1 cellular context compared by ENCODE assay signal in genomic region chr17:80414803-80415625, GRCh38.
A peak's percentile ranks its signal among the peaks of the same experiment; 100 is the strongest.
TF ChIP-seq lines count a peak whose summit lies in the region.

TSS of gene ENDOV (plus strand) at chr17:80415167. CDS start at chr17:80415195, 28 bp downstream.

TF ChIP-seq in K562, 482 proteins besides CTCF, POLR2A, EP300 and RAD21 (continued from another document):
- peak; percentile 64 for TF ChIP-seq MGA (IDR thresholded peaks at IDR 0.05)
- TF ChIP-seq ZNF146 (CRISPR knock-in tag; IDR thresholded peaks at IDR 0.05; ENCODE audit: unreplicated experiment) = no peak
- peak; percentile 34; the same call in 1 of the 2 replicates for TF ChIP-seq SOX6 (IDR thresholded peaks at IDR 0.05)
- TF ChIP-seq NFRKB (IDR thresholded peaks at IDR 0.05; ENCODE audit: low read depth) = no peak
- TF ChIP-seq CXXC5 (CRISPR knock-in tag; IDR thresholded peaks at IDR 0.05) = peak; percentile 82
- TF ChIP-seq KAT2B (IDR thresholded peaks at IDR 0.05; ENCODE audit: low read depth, low read length) = no peak
- TF ChIP-seq FIP1L1 (IDR thresholded peaks at IDR 0.05; ENCODE audit: low read depth, low read length, poor library complexity, severe bottlenecking) = peak; percentile 27
- TF ChIP-seq FOSL1 (tag; conservative IDR thresholded peaks at IDR 0.05) = 0 out of 2 replicates have a peak, but pooled peaks have one; percentile 36
- TF ChIP-seq SPI1 (IDR thresholded peaks at IDR 0.05; ENCODE audit: borderline replicate concordance, low read depth, low read length) = peak; percentile 66; the same call in 1 of the 2 replicates
- no peak for TF ChIP-seq CUX1 (CRISPR knock-in tag; IDR thresholded peaks at IDR 0.05)
- no peak for TF ChIP-seq RBM14 (IDR thresholded peaks at IDR 0.05; ENCODE audit: borderline replicate concordance, insufficient read depth, low read depth, low read length)
- TF ChIP-seq ESRRB (CRISPR knock-in tag; IDR thresholded peaks at IDR 0.05; ENCODE audit: borderline replicate concordance) = no peak
- TF ChIP-seq ELF2 (CRISPR knock-in tag; IDR thresholded peaks at IDR 0.05) = peak; percentile 99
- peak; percentile 88 for TF ChIP-seq KDM2B (CRISPR knock-in tag; IDR thresholded peaks at IDR 0.05)
- TF ChIP-seq ZNF778 (CRISPR knock-in tag; IDR thresholded peaks at IDR 0.05) = no peak
- TF ChIP-seq TFAM (CRISPR knock-in tag; conservative IDR thresholded peaks at IDR 0.05) = no peak
- no peak for TF ChIP-seq PHB2 (IDR thresholded peaks at IDR 0.05; ENCODE audit: low read depth)
- TF ChIP-seq GABPA (tag; conservative IDR thresholded peaks at IDR 0.05; ENCODE audit: low read depth) = peak; percentile 99
- no peak for TF ChIP-seq TCF7L2 (IDR thresholded peaks at IDR 0.05; ENCODE audit: low read depth, low read length)
- no peak for TF ChIP-seq HMGXB4 (CRISPR knock-in tag; IDR thresholded peaks at IDR 0.05)
TF ChIP-seq in K562: peak in this region for 121.
